ENCODE assay signal across 15 cellular contexts in the genomic region with DNA sequence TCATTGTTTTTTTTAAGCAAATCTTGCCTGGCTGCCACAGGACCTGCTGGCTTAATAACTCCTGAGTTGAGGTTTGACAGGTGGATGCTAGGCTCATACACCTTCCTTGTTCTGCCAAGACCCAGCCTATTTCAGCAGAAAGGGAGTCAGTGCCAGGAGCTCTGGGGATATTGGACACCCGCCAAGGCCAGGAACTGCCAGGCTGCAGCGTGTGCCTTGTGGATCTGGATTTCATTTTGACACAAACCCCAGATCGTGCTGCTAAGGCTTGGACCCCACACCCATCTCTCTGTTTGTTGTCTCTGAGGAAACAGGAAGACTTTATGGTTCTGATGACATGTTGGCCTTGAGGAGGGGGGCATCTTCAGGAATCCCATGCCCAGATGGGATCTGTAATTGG. TPM values are rescaled to one million over a fixed set of nuclear protein-coding genes. Genes with fewer than 3 reads are reported as not detected.
DNase-seq lines count a peak whose midpoint lies in the region; ATAC-seq and TF ChIP-seq lines count a peak whose summit lies in the region.
"Had no signal": no experiment of that assay in that cellular context is flagged by ENCODE, and none has a peak within 500 bp of the region (broad histone marks: within the 10 kb centered on the region; RNA-seq: fewer than 3 reads in every experiment).

No MANE protein-coding gene starts in this region.

- intact Hi-C loops in A673 (cut with micrococcal nuclease; ENCODE audit: unreplicated experiment): no loop called here
- intact Hi-C loops in left cardiac atrium (cut with DNase I): no loop called here

- TF ChIP-seq CTCF in A673 (conservative IDR thresholded peaks at IDR 0.05; ENCODE audit: low read depth, low read length) (no peak), osteocyte (IDR thresholded peaks at IDR 0.05) (no peak)

- no peaks in the 10 kb centered on the region for H3K27me3 Mint-ChIP-seq in osteocyte (ENCODE audit: unreplicated experiment)

- no peaks in the 10 kb centered on the region for H3K4me1 Mint-ChIP-seq in osteocyte (ENCODE audit: unreplicated experiment)
- no peaks in the 10 kb centered on the region for H3K4me1 Mint-ChIP-seq in stimulated activated effector memory CD8-positive, alpha-beta T cell treated with anti-CD3 and anti-CD28 coated beads, Interleukin-12 subunit alpha, Interleukin-12 subunit beta, amount 100 ng/mL, for 72 hours
- H3K4me1 Mint-ChIP-seq: activated B cell treated with CpG ODN at 0.5 μM for 24 hours had no signal

- H3K27ac ChIP-seq in A673 (ENCODE audit: low read depth, low read length, poor library complexity, severe bottlenecking): no peak overlapping the region
- H3K27ac ChIP-seq: foreskin keratinocyte, ovary had no signal

- no peaks in the 10 kb centered on the region for H3K4me1 ChIP-seq in A673 (ENCODE audit: insufficient read depth, low read length, poor library complexity, severe bottlenecking)
- H3K4me1 ChIP-seq: foreskin keratinocyte had no signal

- no TSS peak for BruUV-seq in A673 (replicated peaks; lab: Mats Ljungman, UMichigan)

- POLR2A ChIA-PET in A673 (lab: Charles Lee; ENCODE audit: low non-redundant PET): no interaction called here

- H3K27ac Mint-ChIP-seq in osteocyte (ENCODE audit: unreplicated experiment): no peak overlapping the region
- no peak overlapping the region for H3K27ac Mint-ChIP-seq in stimulated activated effector memory CD8-positive, alpha-beta T cell treated with anti-CD3 and anti-CD28 coated beads, Interleukin-12 subunit alpha, Interleukin-12 subunit beta, amount 100 ng/mL, for 72 hours
- H3K27ac Mint-ChIP-seq: activated B cell treated with CpG ODN at 0.5 μM for 24 hours had no signal

- peak; percentile 14 for DNase-seq in A673 (ENCODE audit: low spot score)
- peak; percentile 1 for DNase-seq in HT-29 (ENCODE audit: low spot score)
- DNase-seq in NCI-H446 (lab: John Stamatoyannopoulos, UW): peak; percentile 71 to 88
- DNase-seq in left cardiac atrium: peak; percentile 42
- no peak for DNase-seq in ACHN
- no peak for DNase-seq in iPS-NIHi7 (ENCODE audit: extremely low spot score)
- DNase-seq in osteocyte (ENCODE audit: extremely low spot score, unreplicated experiment): no peak
- DNase-seq in stimulated activated effector memory CD8-positive, alpha-beta T cell treated with anti-CD3 and anti-CD28 coated beads, Interleukin-12 subunit alpha, Interleukin-12 subunit beta, amount 100 ng/mL, for 72 hours (ENCODE audit: low spot score in 2 of 2): no peak
- DNase-seq: activated B cell treated with CpG ODN at 0.5 μM for 24 hours, foreskin keratinocyte, HCEC 1CT, islet precursor cell, ovary had no signal

- H3K4me3 ChIP-seq in A673 (ENCODE audit: low read depth, low read length, poor library complexity, severe bottlenecking): no peak overlapping the region
- H3K4me3 ChIP-seq: ovary had no signal

- H3K36me3 Mint-ChIP-seq in osteocyte (ENCODE audit: unreplicated experiment): no peaks in the 10 kb centered on the region
- H3K36me3 Mint-ChIP-seq in stimulated activated effector memory CD8-positive, alpha-beta T cell treated with anti-CD3 and anti-CD28 coated beads, Interleukin-12 subunit alpha, Interleukin-12 subunit beta, amount 100 ng/mL, for 72 hours: no peaks in the 10 kb centered on the region

- no peak overlapping the region for H3K4me3 Mint-ChIP-seq in osteocyte (ENCODE audit: unreplicated experiment)
- H3K4me3 Mint-ChIP-seq in stimulated activated effector memory CD8-positive, alpha-beta T cell treated with anti-CD3 and anti-CD28 coated beads, Interleukin-12 subunit alpha, Interleukin-12 subunit beta, amount 100 ng/mL, for 72 hours: no peak overlapping the region
- H3K4me3 Mint-ChIP-seq: activated B cell treated with CpG ODN at 0.5 μM for 24 hours had no signal

- no peaks in the 10 kb centered on the region for H3K36me3 ChIP-seq in A673 (ENCODE audit: insufficient read depth, low read length, poor library complexity, severe bottlenecking)
- H3K36me3 ChIP-seq: ovary had no signal

- CTCF ChIA-PET in A673 (lab: Charles Lee): interaction anchor here (1.0 kb wide), 1 partner anchor 8 kb away, joined by 3 read pairs; no protein-coding TSS in a partner anchor

- ATAC-seq in left cardiac atrium: peak in 1 of 2 donors; percentile 47
- ATAC-seq in stimulated activated effector memory CD8-positive, alpha-beta T cell treated with anti-CD3 and anti-CD28 coated beads, Interleukin-12 subunit alpha, Interleukin-12 subunit beta, amount 100 ng/mL, for 72 hours: no peak
- ATAC-seq: foreskin keratinocyte, Panc1 had no signal

- peaks cover 7% of the 10 kb centered on the region for H3K9me3 Mint-ChIP-seq in osteocyte (ENCODE audit: unreplicated experiment)
- H3K9me3 Mint-ChIP-seq in stimulated activated effector memory CD8-positive, alpha-beta T cell treated with anti-CD3 and anti-CD28 coated beads, Interleukin-12 subunit alpha, Interleukin-12 subunit beta, amount 100 ng/mL, for 72 hours: peaks cover 5% of the 10 kb centered on the region

- in situ Hi-C loops in ACHN (cut with HindIII; ENCODE audit: low pct_ligation_motif_present, low pct_unique_long_range_greater_than_20kb, low sequenced_read_pairs): no loop called here

- no peaks in the 10 kb centered on the region for H3K9me3 ChIP-seq in A673 (ENCODE audit: low read depth, low read length, poor library complexity, severe bottlenecking)

- H3K27me3 ChIP-seq in A673 (replicated peaks; ENCODE audit: insufficient read depth, low read depth, low read length, poor library complexity): no peaks in the 10 kb centered on the region
- H3K27me3 ChIP-seq: foreskin keratinocyte, ovary had no signal

RNA-seq across cellular contexts. Expression of a gene that starts 44.4 kb away (rescaled TPM):
- total RNA-seq in A673 (2021) (0.09 and 0.20 TPM in 2 replicates), left cardiac atrium (1 to 10 TPM; 3.6 to 3.9 TPM), osteocyte (not detected in 2 replicates)
- not detected in 2 replicates for total RNA-seq in HT-29 (2014; rRNA removed; shearing (Covaris generic))
- total RNA-seq: activated B cell treated with CpG ODN at 0.5 μM for 24 hours, foreskin keratinocyte, LHCN-M2 had no signal

Comparison
In these comparisons a context has a peak if more than half of its experiments do, and no peak if none do; other contexts are left out.
1. DNase-seq: peak in A673 (single experiment), HT-29 (single experiment), NCI-H446 (2 of 2) and left cardiac atrium (single experiment); none in ACHN (single experiment), iPS-NIHi7 (single experiment), osteocyte (single experiment) and stimulated activated effector memory CD8-positive, alpha-beta T cell treated with anti-CD3 and anti-CD28 coated beads, Interleukin-12 subunit alpha, Interleukin-12 subunit beta, amount 100 ng/mL, for 72 hours (0 of 2).